In the genomic region with DNA sequence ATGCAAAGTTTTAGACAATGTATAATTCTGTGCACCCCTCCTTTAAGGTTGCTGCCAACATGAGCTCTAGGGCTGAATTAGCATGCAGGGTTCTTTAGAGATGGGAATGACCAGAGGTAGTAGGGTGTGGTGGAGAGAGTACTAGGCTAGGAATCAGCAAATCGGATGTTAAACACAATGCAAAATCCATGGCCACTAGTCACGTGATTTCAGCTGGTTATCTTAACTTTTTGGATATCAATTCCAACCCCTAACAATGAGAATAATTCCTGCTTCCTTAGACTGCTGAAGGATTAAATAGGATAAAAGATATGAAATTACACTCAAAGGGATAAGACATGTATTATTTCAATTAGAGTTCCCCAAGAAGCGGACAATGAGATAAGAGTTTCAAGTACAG, we compare ENCODE assay signal across 28 cellular contexts. TPM values are rescaled to one million over a fixed set of nuclear protein-coding genes. Genes with fewer than 3 reads are reported as not detected.
"Had no signal": no experiment of that assay in that cellular context is flagged by ENCODE, and none has a peak within 500 bp of the region (broad histone marks: within the 10 kb centered on the region; RNA-seq: fewer than 3 reads in every experiment).

No MANE protein-coding gene starts in this region.

- H3K27ac ChIP-seq: colonic mucosa, coronary artery, dorsolateral prefrontal cortex, epithelial cell of prostate, esophagus muscularis mucosa, foreskin keratinocyte, gastrocnemius medialis, gastroesophageal sphincter, heart left ventricle, heart right ventricle, hepatocyte had no signal

- H3K79me2 ChIP-seq: hepatocyte had no signal

- ATAC-seq: effector memory CD8-positive, alpha-beta T cell; esophagus mucosa; foreskin keratinocyte; gastrocnemius medialis; gastroesophageal sphincter; heart left ventricle; heart right ventricle had no signal

- H3K4me1 ChIP-seq: colonic mucosa, esophagus muscularis mucosa, foreskin keratinocyte, gastrocnemius medialis, gastroesophageal sphincter, heart left ventricle, heart right ventricle had no signal

- H3K4me3 ChIP-seq: colonic mucosa, coronary artery, dorsolateral prefrontal cortex, esophagus muscularis mucosa, gastrocnemius medialis, gastroesophageal sphincter, heart left ventricle, heart right ventricle, hepatocyte had no signal

- DNase-seq: colonic mucosa; cortex of kidney; dermis blood vessel endothelial cell; dorsolateral prefrontal cortex; effector CD4-positive, alpha-beta T cell; effector CD8-positive, alpha-beta T cell; effector memory CD4-positive, alpha-beta T cell; effector memory CD8-positive, alpha-beta T cell; endodermal cell; erythroblast; foreskin fibroblast; foreskin keratinocyte; foreskin melanocyte; gastrocnemius medialis; glutamatergic neuron; head of caudate nucleus; heart left ventricle; heart right ventricle had no signal

- H3K36me3 ChIP-seq: colonic mucosa, esophagus muscularis mucosa, gastrocnemius medialis, gastroesophageal sphincter, heart left ventricle, heart right ventricle had no signal

- H2AFZ ChIP-seq: hepatocyte had no signal

- H3K9me3 ChIP-seq: colonic mucosa, gastrocnemius medialis had no signal

- H3K4me2 ChIP-seq: hepatocyte had no signal

- H3K27me3 ChIP-seq: colonic mucosa, gastrocnemius medialis, hepatocyte had no signal

- FAIRE-seq: colon, endometrium, endothelial cell of umbilical vein, frontal cortex had no signal

RNA-seq across cellular contexts. Expression of gene ADRA1D, which starts 26.6 kb away (rescaled TPM):
- total RNA-seq: dermis blood vessel endothelial cell, endodermal cell, esophagus mucosa, foreskin keratinocyte had no signal
